8 cellular contexts compared by ENCODE assay signal in genomic region chr4:86961605-86962295, GRCh38. TPM values are rescaled to one million over a fixed set of nuclear protein-coding genes. Genes with fewer than 3 reads are reported as not detected.
DNase-seq lines count a peak whose midpoint lies in the region; ATAC-seq and TF ChIP-seq lines count a peak whose summit lies in the region.

No MANE protein-coding gene starts in this region.

- ATAC-seq in GM21360 (IDR thresholded peaks at IDR 0.05; ENCODE audit: unreplicated experiment) = peak; percentile 69
- ATAC-seq in HG03520 (IDR thresholded peaks at IDR 0.05; ENCODE audit: unreplicated experiment) = peak; percentile 92
- ATAC-seq in gastroesophageal sphincter = no peak

- H3K9me3 Mint-ChIP-seq in type B pancreatic cell = peaks cover 4% of the 10 kb centered on the region

- WGBS in gastroesophageal sphincter (ENCODE audit: low coverage in 1 of 2), 2 donors = 31 to 52% methylated on average over 8 to 9 of the region's 9 CpGs

- H3K27me3 ChIP-seq in GM06990 (replicated peaks; ENCODE audit: control insufficient read depth, insufficient read depth, low read length) = no peaks in the 10 kb centered on the region
- H3K27me3 ChIP-seq in gastroesophageal sphincter = no peaks in the 10 kb centered on the region

- TF ChIP-seq CTCF in GM06990 (IDR thresholded peaks at IDR 0.05; ENCODE audit: insufficient read depth, low read length, poor library complexity, severe bottlenecking) (no peak), gastroesophageal sphincter (IDR thresholded peaks at IDR 0.05) (no peak), type B pancreatic cell (conservative IDR thresholded peaks at IDR 0.05) (no peak)

- DNase-seq in GM06990 (ENCODE audit: extremely low read depth, insufficient read length) = peak; percentile 56
- peak; percentile 54 for DNase-seq in RPMI7951 (ENCODE audit: low read depth)
- no peak for DNase-seq in type B pancreatic cell (ENCODE audit: extremely low spot score, unreplicated experiment)
- DNase-seq in stimulated activated naive CD4-positive, alpha-beta T cell treated with Interleukin-2 at 50 U/mL for 16 hours (lab: John Stamatoyannopoulos, UW) = no peak
- DNase-seq in iPS-NIHi11 (ENCODE audit: low spot score) = no peak

- H3K27ac Mint-ChIP-seq in type B pancreatic cell = peak overlapping the region; percentile 61

- H3K36me3 Mint-ChIP-seq in type B pancreatic cell = peaks cover 5% of the 10 kb centered on the region

- TF ChIP-seq POLR2A in gastroesophageal sphincter (IDR thresholded peaks at IDR 0.05) = no peak

- peak overlapping the region; percentile 29 for H3K4me3 Mint-ChIP-seq in type B pancreatic cell

- no peaks in the 10 kb centered on the region for H3K9me3 ChIP-seq in gastroesophageal sphincter

- no peaks in the 10 kb centered on the region for H3K27me3 Mint-ChIP-seq in type B pancreatic cell

- H3K4me1 Mint-ChIP-seq in type B pancreatic cell (ENCODE audit: unreplicated experiment) = peaks cover 60% of the 10 kb centered on the region

- peaks cover 9 to 44% (median 24%) of the 10 kb centered on the region in 3 donors for H3K4me1 ChIP-seq in gastroesophageal sphincter

- no peak for TF ChIP-seq EP300 in gastroesophageal sphincter (IDR thresholded peaks at IDR 0.05)

- H3K36me3 ChIP-seq in GM06990 (ENCODE audit: control insufficient read depth, insufficient read depth, low read length) (no peaks in the 10 kb centered on the region), gastroesophageal sphincter (no peaks in the 10 kb centered on the region)

- H3K4me3 ChIP-seq in GM06990 (replicated peaks; ENCODE audit: low read depth, low read length) (peak overlapping the region; percentile 39), gastroesophageal sphincter (no peak overlapping the region)

- peak overlapping the region; percentile 44 to 78 (median 68) for H3K27ac ChIP-seq in gastroesophageal sphincter

RNA-seq across cellular contexts. Expression of gene AFF1, which starts 26.9 kb away (rescaled TPM):
- 8.9 and 9.5 TPM in 2 replicates for total RNA-seq in RPMI7951 (2014; rRNA removed; shearing (Covaris generic))
- 10 to 100 TPM; 59.7 to 78.1 (median 65.9) TPM for total RNA-seq in gastroesophageal sphincter
- 39.7 and 55.8 TPM in 2 replicates for total RNA-seq in type B pancreatic cell (ENCODE audit: low replicate concordance)

Comparison
In these comparisons a context has a peak if more than half of its experiments do, and no peak if none do; other contexts are left out.
1. DNase-seq: peak in GM06990 (single experiment) and RPMI7951 (single experiment); none in type B pancreatic cell (single experiment), stimulated activated naive CD4-positive, alpha-beta T cell treated with Interleukin-2 at 50 U/mL for 16 hours (single experiment) and iPS-NIHi11 (single experiment).